In genomic region chr12:91877461-91878230, GRCh38 we compare ENCODE assay signal across 9 cellular contexts.
DNase-seq lines count a peak whose midpoint lies in the region; ATAC-seq, FAIRE-seq and TF ChIP-seq lines count a peak whose summit lies in the region.
"Had no signal": no experiment of that assay in that cellular context is flagged by ENCODE, and none has a peak within 500 bp of the region (broad histone marks: within the 10 kb centered on the region; RNA-seq: fewer than 3 reads in every experiment).

No MANE protein-coding gene starts in this region.

- no peaks in the 10 kb centered on the region for H3K36me3 ChIP-seq in pancreas
- no peaks in the 10 kb centered on the region for H3K36me3 ChIP-seq in hepatocyte (replicated peaks; ENCODE audit: insufficient read depth, low read depth)
- no peaks in the 10 kb centered on the region for H3K36me3 ChIP-seq in testis (ENCODE audit: low read depth, missing control alignments)

- no peak overlapping the region for H3K4me2 ChIP-seq in hepatocyte

- CTCF ChIA-PET in Calu3 (lab: Charles Lee), result no interaction called here
- CTCF ChIA-PET in activated naive CD4-positive, alpha-beta T cell treated with anti-CD3 and anti-CD28 coated beads, Interleukin-2, amount 10 ng/mL, durations not matched to agents 7 days and 5 days (lab: Charles Lee), result interaction anchor here (0.8 to 1.5 kb wide), 4 partner anchors 10 to 254 kb away, joined by 3 to 5 read pairs (median 3); no protein-coding TSS in a partner anchor

- TF ChIP-seq POLR2A in testis (IDR thresholded peaks at IDR 0.05), result no peak

- peak in 2 of 4 donors; percentile 16 to 30 for ATAC-seq in pancreas
- ATAC-seq in GM18858 (IDR thresholded peaks at IDR 0.05; ENCODE audit: unreplicated experiment), result no peak

- H3K4me1 Mint-ChIP-seq in Calu3 (ENCODE audit: low read depth, unreplicated experiment), result peaks cover 15% of the 10 kb centered on the region
- H3K4me1 Mint-ChIP-seq in activated naive CD4-positive, alpha-beta T cell treated with anti-CD3 and anti-CD28 coated beads, Interleukin-2, amount 10 ng/mL, durations not matched to agents 7 days and 5 days, result peaks cover 51% of the 10 kb centered on the region

- H3K9me3 Mint-ChIP-seq in Calu3 (ENCODE audit: low read depth, unreplicated experiment), result peaks cover 2% of the 10 kb centered on the region
- H3K9me3 Mint-ChIP-seq in activated naive CD4-positive, alpha-beta T cell treated with anti-CD3 and anti-CD28 coated beads, Interleukin-2, amount 10 ng/mL, durations not matched to agents 7 days and 5 days, result peaks cover 8% of the 10 kb centered on the region

- no peak overlapping the region for H3K4me3 Mint-ChIP-seq in Calu3 (ENCODE audit: low read depth, unreplicated experiment)
- peak overlapping the region; percentile 34 for H3K4me3 Mint-ChIP-seq in activated naive CD4-positive, alpha-beta T cell treated with anti-CD3 and anti-CD28 coated beads, Interleukin-2, amount 10 ng/mL, durations not matched to agents 7 days and 5 days

- TF ChIP-seq CTCF in Calu3 (IDR thresholded peaks at IDR 0.05; ENCODE audit: unreplicated experiment) (no peak), pancreas (IDR thresholded peaks at IDR 0.05) (no peak), hepatocyte (IDR thresholded peaks at IDR 0.05; ENCODE audit: poor library complexity) (no peak), testis (IDR thresholded peaks at IDR 0.05) (no peak)

- H3K4me1 ChIP-seq in pancreas (no peaks in the 10 kb centered on the region), hepatocyte (ENCODE audit: insufficient read depth) (no peaks in the 10 kb centered on the region), testis (no peaks in the 10 kb centered on the region)

- no TSS peak for BruUV-seq in Calu3 (replicated peaks; lab: Mats Ljungman, UMichigan)

- no peaks in the 10 kb centered on the region for H3K9me2 ChIP-seq in hepatocyte (replicated peaks; ENCODE audit: insufficient read depth)

- peak; percentile 37 for FAIRE-seq in pancreas (lab: Jason Lieb, UNC)
- FAIRE-seq: TTC549 had no signal

- H3K27ac Mint-ChIP-seq in Calu3 (ENCODE audit: unreplicated experiment), result peak overlapping the region; percentile 31
- peak overlapping the region; percentile 97 for H3K27ac Mint-ChIP-seq in activated naive CD4-positive, alpha-beta T cell treated with anti-CD3 and anti-CD28 coated beads, Interleukin-2, amount 10 ng/mL, durations not matched to agents 7 days and 5 days

- no peaks in the 10 kb centered on the region for H3K79me2 ChIP-seq in hepatocyte

- H3K9me3 ChIP-seq in pancreas (no peaks in the 10 kb centered on the region), hepatocyte (ENCODE audit: low read depth) (no peaks in the 10 kb centered on the region), testis (no peaks in the 10 kb centered on the region)

- WGBS in pancreas, 2 donors, result 83 to 85% methylated on average over 5 of the region's 5 CpGs
- 88% methylated on average over 5 of the region's 5 CpGs for WGBS in hepatocyte (ENCODE audit: low lambda C conversion rate, missing lambda C conversion rate)
- 90 to 91% methylated on average over 5 of the region's 5 CpGs for WGBS in testis, 2 donors

- H3K36me3 Mint-ChIP-seq in Calu3 (ENCODE audit: insufficient read depth, unreplicated experiment), result no peaks in the 10 kb centered on the region
- peaks cover 31% of the 10 kb centered on the region for H3K36me3 Mint-ChIP-seq in activated naive CD4-positive, alpha-beta T cell treated with anti-CD3 and anti-CD28 coated beads, Interleukin-2, amount 10 ng/mL, durations not matched to agents 7 days and 5 days

- H2AFZ ChIP-seq in hepatocyte, result no peak overlapping the region

- H3K27me3 ChIP-seq in pancreas, result no peaks in the 10 kb centered on the region
- H3K27me3 ChIP-seq in hepatocyte, result no peaks in the 10 kb centered on the region
- H3K27me3 ChIP-seq in testis, result no peaks in the 10 kb centered on the region

- H3K27ac ChIP-seq in pancreas, result peak overlapping the region in 1 of 4 donors; percentile 19
- H3K27ac ChIP-seq in hepatocyte, result no peak overlapping the region
- H3K27ac ChIP-seq in testis, result no peak overlapping the region

- H3K27me3 Mint-ChIP-seq in Calu3 (ENCODE audit: unreplicated experiment), result no peaks in the 10 kb centered on the region
- H3K27me3 Mint-ChIP-seq in activated naive CD4-positive, alpha-beta T cell treated with anti-CD3 and anti-CD28 coated beads, Interleukin-2, amount 10 ng/mL, durations not matched to agents 7 days and 5 days, result no peaks in the 10 kb centered on the region

- intact Hi-C loops in Calu3 (cut with micrococcal nuclease; ENCODE audit: unreplicated experiment) (no loop called here), pancreas (cut with DNase I) (no loop called here), testis (cut with DNase I; ENCODE audit: low total_unique reads) (no loop called here), cardiac septum (cut with DNase I) (no loop called here)

- DNase-seq in Calu3 (no peak), NCI-H82 treated with DMSO at 0.1 percent for 48 hours (lab: John Stamatoyannopoulos, UW; ENCODE audit: unreplicated experiment) (peak; percentile 63), pancreas (no peak), hepatocyte (ENCODE audit: low spot score) (no peak), testis (no peak), cardiac septum (ENCODE audit: low spot score) (no peak)
- peak; percentile 22 for DNase-seq in activated naive CD4-positive, alpha-beta T cell treated with anti-CD3 and anti-CD28 coated beads, Interleukin-2, amount 10 ng/mL, durations not matched to agents 7 days and 5 days

- no peaks in the 10 kb centered on the region for H4K20me1 ChIP-seq in hepatocyte (ENCODE audit: insufficient read depth, poor library complexity, severe bottlenecking)

- H3K4me3 ChIP-seq in pancreas, result no peak overlapping the region
- H3K4me3 ChIP-seq in hepatocyte, result no peak overlapping the region
- H3K4me3 ChIP-seq in testis, result no peak overlapping the region

Comparison
In these comparisons a context has a peak if more than half of its experiments do, and no peak if none do; other contexts are left out.
1. DNase-seq: peak in NCI-H82 treated with DMSO at 0.1 percent for 48 hours (single experiment) and activated naive CD4-positive, alpha-beta T cell treated with anti-CD3 and anti-CD28 coated beads, Interleukin-2, amount 10 ng/mL, durations not matched to agents 7 days and 5 days (single experiment); none in Calu3 (single experiment), pancreas (0 of 6), hepatocyte (single experiment), testis (single experiment) and cardiac septum (single experiment).